In genomic region chr3:161239700-161240099, GRCh38 we compare ENCODE assay signal across 1 cellular context.
TF ChIP-seq lines count a peak whose summit lies in the region.

No MANE protein-coding gene starts in this region.

TF ChIP-seq in HepG2, 621 proteins besides CTCF, POLR2A, EP300 and RAD21 (continued from another document):
- TF ChIP-seq ZBTB40 (IDR thresholded peaks at IDR 0.05) (peak; percentile 44; the same call in 1 of the 2 replicates), ZBTB40 (CRISPR knock-in tag; IDR thresholded peaks at IDR 0.05) (peak; percentile 46; the same call in 1 of the 2 replicates)
